In the genomic region with DNA sequence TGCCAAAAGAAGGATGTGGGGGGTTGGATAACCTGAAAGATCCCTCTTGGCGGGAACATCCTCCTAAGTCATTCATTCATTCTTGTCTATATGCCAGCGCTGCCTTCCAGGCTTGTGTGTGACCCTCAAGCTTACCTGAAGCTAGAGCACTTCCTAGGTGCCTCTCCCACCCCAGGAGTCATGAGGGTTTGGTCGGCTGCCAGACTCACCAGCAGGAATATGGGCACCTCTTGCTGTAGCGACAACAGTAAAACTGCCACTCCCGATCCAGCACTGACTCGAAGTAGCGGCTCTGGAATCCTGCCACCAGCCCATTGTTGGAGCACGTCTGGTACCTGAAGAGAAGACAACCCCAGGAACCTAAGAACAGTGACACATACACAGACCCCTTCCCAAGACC, we compare ENCODE assay signal across 23 cellular contexts. TPM values are rescaled to one million over a fixed set of nuclear protein-coding genes. Genes with fewer than 3 reads are reported as not detected.
A peak's percentile ranks its signal among the peaks of the same experiment; 100 is the strongest.
DNase-seq lines count a peak whose midpoint lies in the region; FAIRE-seq and TF ChIP-seq lines count a peak whose summit lies in the region.
"Had no signal": no experiment of that assay in that cellular context is flagged by ENCODE, and none has a peak within 500 bp of the region (broad histone marks: within the 10 kb centered on the region; RNA-seq: fewer than 3 reads in every experiment).

No MANE protein-coding gene starts in this region.

- H3K9me3 Mint-ChIP-seq in activated CD4-positive, alpha-beta memory T cell treated with anti-CD3 and anti-CD28 coated beads for 36 hours: no peaks in the 10 kb centered on the region
- H3K9me3 Mint-ChIP-seq: IgD-negative memory B cell, T-cell had no signal

- H3K18ac ChIP-seq in mesendoderm (ENCODE audit: low read length): no peak overlapping the region

- H3K79me2 ChIP-seq in keratinocyte (ENCODE audit: control insufficient read depth, insufficient read depth, low read length): no peaks in the 10 kb centered on the region
- H3K79me2 ChIP-seq in mesendoderm (ENCODE audit: control insufficient read depth, insufficient read depth, low read length): no peaks in the 10 kb centered on the region

- TF ChIP-seq CTCF in keratinocyte (optimal IDR thresholded peaks at IDR 0.05 in 1 of 3, IDR thresholded peaks at IDR 0.05 in 1 of 3, conservative IDR thresholded peaks at IDR 0.05 in 1 of 3; ENCODE audit: extremely low read depth in 1 of 3, insufficient read depth in 2 of 3, low read length in 3 of 3): no peak
- no peak for TF ChIP-seq CTCF in thyroid gland (IDR thresholded peaks at IDR 0.05)

- H3K27ac Mint-ChIP-seq in activated CD4-positive, alpha-beta memory T cell treated with anti-CD3 and anti-CD28 coated beads for 36 hours: no peak overlapping the region
- H3K27ac Mint-ChIP-seq: CD4-positive, alpha-beta memory T cell; IgD-negative memory B cell; T-cell had no signal

- H3K9me1 ChIP-seq in keratinocyte (ENCODE audit: control insufficient read depth, extremely low read depth, insufficient read depth, low read length): no peaks in the 10 kb centered on the region

- H2AFZ ChIP-seq in keratinocyte (ENCODE audit: control insufficient read depth, low read length): peak overlapping the region; percentile 36

- no peak overlapping the region for H3K23ac ChIP-seq in mesendoderm (ENCODE audit: low read length)

- no peak overlapping the region for H2AK5ac ChIP-seq in mesendoderm (ENCODE audit: low read length)

- H3K9me3 ChIP-seq in keratinocyte (ENCODE audit: control insufficient read depth, low read depth, low read length) (no peaks in the 10 kb centered on the region), thyroid gland (no peaks in the 10 kb centered on the region)
- H3K9me3 ChIP-seq: BLaER1 treated with 17β-estradiol and CSF1 and Interleukin-3, amounts not matched to agents 10 nM and 100 nM had no signal

- H3K27me3 ChIP-seq in keratinocyte (ENCODE audit: control insufficient read depth, extremely low read depth, insufficient read depth, low read length) (no peaks in the 10 kb centered on the region), thyroid gland (no peaks in the 10 kb centered on the region), mesendoderm (ENCODE audit: insufficient read depth, low read length, poor library complexity) (no peaks in the 10 kb centered on the region)
- H3K27me3 ChIP-seq: BLaER1 treated with 17β-estradiol and CSF1 and Interleukin-3, amounts not matched to agents 10 nM and 100 nM had no signal

- peaks cover 2% of the 10 kb centered on the region for H3K27me3 Mint-ChIP-seq in activated CD4-positive, alpha-beta memory T cell treated with anti-CD3 and anti-CD28 coated beads for 36 hours

- dilution Hi-C loops in keratinocyte (cut with MboI; ENCODE audit: extremely low pct_ligation_motif_present, low sequenced_read_pairs): no loop called here

- no peak overlapping the region for H4K5ac ChIP-seq in mesendoderm (ENCODE audit: low read length)

- no peak overlapping the region for H3K4me3 ChIP-seq in keratinocyte (ENCODE audit: control insufficient read depth in 2 of 3, extremely low read depth in 1 of 3, insufficient read depth in 2 of 3, low read depth in 1 of 3, low read length in 3 of 3)
- H3K4me3 ChIP-seq in thyroid gland (replicated peaks in 1 of 3): no peak overlapping the region
- no peak overlapping the region for H3K4me3 ChIP-seq in mesendoderm (ENCODE audit: low read length)
- H3K4me3 ChIP-seq: BLaER1 treated with 17β-estradiol and CSF1 and Interleukin-3, amounts not matched to agents 10 nM and 100 nM had no signal

- H3K56ac ChIP-seq in mesendoderm (ENCODE audit: low read length): no peak overlapping the region

- H3K36me3 Mint-ChIP-seq in activated CD4-positive, alpha-beta memory T cell treated with anti-CD3 and anti-CD28 coated beads for 36 hours: no peaks in the 10 kb centered on the region
- H3K36me3 Mint-ChIP-seq: CD4-positive, alpha-beta memory T cell; IgD-negative memory B cell; T-cell had no signal

- no peak overlapping the region for H3K27ac ChIP-seq in keratinocyte (ENCODE audit: control insufficient read depth, insufficient read depth, low read length)
- H3K27ac ChIP-seq in thyroid gland: no peak overlapping the region
- H3K27ac ChIP-seq in mesendoderm (ENCODE audit: low read depth, low read length): no peak overlapping the region
- H3K27ac ChIP-seq: BLaER1 treated with 17β-estradiol and CSF1 and Interleukin-3, amounts not matched to agents 10 nM and 100 nM had no signal

- H3K4me2 ChIP-seq in keratinocyte (ENCODE audit: control insufficient read depth, extremely low read depth, insufficient read depth, low read depth, low read length): peak overlapping the region; percentile 36
- no peak overlapping the region for H3K4me2 ChIP-seq in mesendoderm (ENCODE audit: low read length)
- H3K4me2 ChIP-seq: BLaER1 treated with 17β-estradiol and CSF1 and Interleukin-3, amounts not matched to agents 10 nM and 100 nM had no signal

- CTCF ChIA-PET in activated CD4-positive, alpha-beta memory T cell treated with anti-CD3 and anti-CD28 coated beads for 36 hours (lab: Charles Lee): no interaction called here

- H3K36me3 ChIP-seq in keratinocyte (ENCODE audit: control insufficient read depth in 2 of 2, extremely low read depth in 1 of 2, insufficient read depth in 2 of 2, low read length in 2 of 2): no peaks in the 10 kb centered on the region
- no peaks in the 10 kb centered on the region for H3K36me3 ChIP-seq in thyroid gland
- H3K36me3 ChIP-seq in mesendoderm (ENCODE audit: control insufficient read depth, insufficient read depth, low read length): no peaks in the 10 kb centered on the region
- H3K36me3 ChIP-seq: BLaER1 treated with 17β-estradiol and CSF1 and Interleukin-3, amounts not matched to agents 10 nM and 100 nM had no signal

- no peak overlapping the region for H2BK15ac ChIP-seq in mesendoderm (replicated peaks; ENCODE audit: low read depth)

- H4K8ac ChIP-seq in mesendoderm (ENCODE audit: low read depth, low read length): no peak overlapping the region

- no peak for TF ChIP-seq POLR2A in thyroid gland (IDR thresholded peaks at IDR 0.05)

- no peaks in the 10 kb centered on the region for H3K79me1 ChIP-seq in mesendoderm (ENCODE audit: low read length)

- POLR2A ChIA-PET in activated CD4-positive, alpha-beta memory T cell treated with anti-CD3 and anti-CD28 coated beads for 36 hours (lab: Charles Lee): no interaction called here

- no peaks in the 10 kb centered on the region for H3K4me1 Mint-ChIP-seq in activated CD4-positive, alpha-beta memory T cell treated with anti-CD3 and anti-CD28 coated beads for 36 hours (ENCODE audit: low read depth)
- H3K4me1 Mint-ChIP-seq: CD4-positive, alpha-beta memory T cell; IgD-negative memory B cell; T-cell had no signal

- WGBS in thyroid gland, 2 donors: 69 to 74% methylated on average over 8 of the region's 8 CpGs
- no CpG with 5 or more reads among the region's 8 CpGs for WGBS in mesendoderm (ENCODE audit: extremely low coverage, insufficient coverage, low lambda C conversion rate)

- no peaks in the 10 kb centered on the region for H4K20me1 ChIP-seq in keratinocyte (ENCODE audit: control insufficient read depth, extremely low read depth, insufficient read depth, low read length)
- H4K20me1 ChIP-seq: BLaER1 treated with 17β-estradiol and CSF1 and Interleukin-3, amounts not matched to agents 10 nM and 100 nM had no signal

- H3K4me3 Mint-ChIP-seq in activated CD4-positive, alpha-beta memory T cell treated with anti-CD3 and anti-CD28 coated beads for 36 hours: no peak overlapping the region
- H3K4me3 Mint-ChIP-seq: CD4-positive, alpha-beta memory T cell; IgD-negative memory B cell; T-cell had no signal

- no peak overlapping the region for H2BK5ac ChIP-seq in mesendoderm (ENCODE audit: low read length)

- intact Hi-C loops in thyroid gland (cut with DNase I): no loop called here
- intact Hi-C loops in activated CD4-positive, alpha-beta memory T cell treated with anti-CD3 and anti-CD28 coated beads for 36 hours (cut with micrococcal nuclease): no loop called here

- no peak overlapping the region for H2BK120ac ChIP-seq in mesendoderm (ENCODE audit: low read depth, low read length)

- FAIRE-seq in keratinocyte (lab: Jason Lieb, UNC): no peak
- FAIRE-seq: GM18507, H1 had no signal

- H3K9ac ChIP-seq in keratinocyte (ENCODE audit: control insufficient read depth, extremely low read depth, insufficient read depth, low read length) (no peak overlapping the region), mesendoderm (ENCODE audit: low read length) (no peak overlapping the region)
- H3K9ac ChIP-seq: BLaER1 treated with 17β-estradiol and CSF1 and Interleukin-3, amounts not matched to agents 10 nM and 100 nM had no signal

- no peak overlapping the region for H3K4ac ChIP-seq in mesendoderm (ENCODE audit: low read depth, low read length)

- H3K4me1 ChIP-seq in keratinocyte (ENCODE audit: control insufficient read depth, extremely low read depth, insufficient read depth, low read length) (peaks cover 28% of the 10 kb centered on the region), thyroid gland (peaks cover 0 to 11% of the 10 kb centered on the region in 2 donors), mesendoderm (ENCODE audit: control insufficient read depth, low read depth, low read length) (no peaks in the 10 kb centered on the region)

- DNase-seq in NCI-H1105 treated with DMSO at 0.1 percent for 48 hours (lab: John Stamatoyannopoulos, UW): peak; percentile 8
- no peak for DNase-seq in NCI-H1105 (lab: John Stamatoyannopoulos, UW)
- peak; percentile 61 for DNase-seq in NCI-H69 (lab: John Stamatoyannopoulos, UW)
- DNase-seq in keratinocyte (ENCODE audit: low read depth, low spot score): no peak
- DNase-seq in thyroid gland: peak; percentile 41 to 51
- no peak for DNase-seq in mesendoderm
- no peak for DNase-seq in activated CD4-positive, alpha-beta memory T cell treated with anti-CD3 and anti-CD28 coated beads for 36 hours
- DNase-seq: 8988T; Calu3; CD4-positive, alpha-beta memory T cell; DMS53; GDM1; NCI-H1417 treated with DMSO at 0.1 percent for 48 hours; NCI-H187; NCI-H2171; NCI-H446; RPMI8226; T-cell had no signal

RNA-seq across cellular contexts. Expression of gene DPT, which starts 15.0 kb away (rescaled TPM):
- polyA plus RNA-seq in keratinocyte: not detected in 3 replicates
- polyA plus RNA-seq in keratinocyte (2011; ENCODE audit: low read depth): not detected
- not detected in 2 replicates for polyA plus RNA-seq in keratinocyte (2011; cell fraction: cytosol; rRNA removed)
- not detected in 2 replicates for polyA plus RNA-seq in keratinocyte (2011; cell fraction: nucleus; rRNA removed)
- polyA plus RNA-seq in keratinocyte (2012; ENCODE audit: low replicate concordance): not detected in 2 replicates
- polyA minus RNA-seq in keratinocyte: not detected in 3 replicates
- not detected for polyA minus RNA-seq in keratinocyte (2011; cell fraction: cytosol; rRNA and poly(A)+ RNA removed)
- polyA minus RNA-seq in keratinocyte (2011; cell fraction: nucleus; rRNA and poly(A)+ RNA removed): not detected in 2 replicates
- total RNA-seq in thyroid gland: 100 to 1,000 TPM in 1 of 4 donors, 10 to 100 TPM in 3; 30.9 to 141 (median 56.5) TPM
- polyA plus RNA-seq in mesendoderm (2013, experiment 1 of 2): not detected
- polyA plus RNA-seq in mesendoderm (2013, experiment 2 of 2): not detected
- not detected for total RNA-seq in activated CD4-positive, alpha-beta memory T cell treated with anti-CD3 and anti-CD28 coated beads for 36 hours
- total RNA-seq: Calu3; CD4-positive, alpha-beta memory T cell; H1; M059J; T-cell had no signal
- polyA plus RNA-seq: CD4-positive, alpha-beta memory T cell; H1; IgD-negative memory B cell had no signal

Comparison
In these comparisons a context has a peak if more than half of its experiments do, and no peak if none do; other contexts are left out.
1. DNase-seq: peak in NCI-H1105 treated with DMSO at 0.1 percent for 48 hours (single experiment), NCI-H69 (single experiment) and thyroid gland (2 of 2); none in NCI-H1105 (single experiment), keratinocyte (single experiment), mesendoderm (single experiment) and activated CD4-positive, alpha-beta memory T cell treated with anti-CD3 and anti-CD28 coated beads for 36 hours (single experiment).
2. RNA of gene DPT, which starts 15.0 kb away (total RNA-seq): 30.9 to 141 TPM in thyroid gland; not detected in activated CD4-positive, alpha-beta memory T cell treated with anti-CD3 and anti-CD28 coated beads for 36 hours; every median in the first group is over 10 times any median in the second.